11 cellular contexts compared by ENCODE assay signal in genomic region chr12:110670161-110670701, GRCh38. TPM values are rescaled to one million over a fixed set of nuclear protein-coding genes. Genes with fewer than 3 reads are reported as not detected.
DNase-seq lines count a peak whose midpoint lies in the region; ATAC-seq, FAIRE-seq and TF ChIP-seq lines count a peak whose summit lies in the region.
"Had no signal": no experiment of that assay in that cellular context is flagged by ENCODE, and none has a peak within 500 bp of the region (broad histone marks: within the 10 kb centered on the region; RNA-seq: fewer than 3 reads in every experiment).

No MANE protein-coding gene starts in this region.

- peak; percentile 24 for TF ChIP-seq POLR2A in GM19193 (IDR thresholded peaks at IDR 0.05; ENCODE audit: extremely low read depth, insufficient read depth, insufficient read length)

- peaks cover 20% of the 10 kb centered on the region for H3K9me3 Mint-ChIP-seq in activated T-helper 2 cell treated with anti-CD3 and anti-CD28 coated beads, Interferon-gamma antibody, Interleukin-2, Interleukin-4, amounts not matched to agents 10 μg/mL and 5 μg/mL and 100 μg/mL, durations not matched to agents 14 hours and 24 hours and 36 hours

- ATAC-seq in HG03135 (IDR thresholded peaks at IDR 0.05; ENCODE audit: unreplicated experiment) (peak; percentile 49), left cardiac atrium (no peak)

- H3K36me3 ChIP-seq in BLaER1 treated with 17β-estradiol and CSF1 and Interleukin-3, amounts not matched to agents 10 nM and 100 nM, result peaks cover 22 to 85% (median 54%) of the 10 kb centered on the region in 11 experiments

- H3K27me3 Mint-ChIP-seq in activated T-helper 2 cell treated with anti-CD3 and anti-CD28 coated beads, Interferon-gamma antibody, Interleukin-2, Interleukin-4, amounts not matched to agents 10 μg/mL and 5 μg/mL and 100 μg/mL, durations not matched to agents 14 hours and 24 hours and 36 hours (ENCODE audit: low read depth), result no peaks in the 10 kb centered on the region

- peak overlapping the region; percentile 59 to 82 (median 71) for H3K4me2 ChIP-seq in BLaER1 treated with 17β-estradiol and CSF1 and Interleukin-3, amounts not matched to agents 10 nM and 100 nM

- no peaks in the 10 kb centered on the region for H3K27me3 ChIP-seq in BLaER1 treated with 17β-estradiol and CSF1 and Interleukin-3, amounts not matched to agents 10 nM and 100 nM

- DNase-seq in activated T-helper 2 cell treated with anti-CD3 and anti-CD28 coated beads, Interferon-gamma antibody, Interleukin-2, Interleukin-4, amounts not matched to agents 10 μg/mL and 5 μg/mL and 100 μg/mL, durations not matched to agents 14 hours and 24 hours and 36 hours (ENCODE audit: low spot score), result no peak
- DNase-seq in urothelium cell line (ENCODE audit: low spot score) (no peak), SK-N-DZ (ENCODE audit: low spot score) (no peak), NCI-H2227 treated with DMSO at 0.1 percent for 48 hours (lab: John Stamatoyannopoulos, UW) (no peak), left cardiac atrium (no peak)
- DNase-seq: C1 segment of cervical spinal cord, hypothalamus had no signal

- peaks cover 16 to 32% (median 27%) of the 10 kb centered on the region in 11 experiments for H3K9me3 ChIP-seq in BLaER1 treated with 17β-estradiol and CSF1 and Interleukin-3, amounts not matched to agents 10 nM and 100 nM (replicated peaks in 1 of 11)

- peak overlapping the region in 7 of 11 experiments; percentile 6 to 65 (median 34); a peak in 10 of 22 replicates for H3K9ac ChIP-seq in BLaER1 treated with 17β-estradiol and CSF1 and Interleukin-3, amounts not matched to agents 10 nM and 100 nM

- H3K4me3 ChIP-seq in BLaER1 treated with 17β-estradiol and CSF1 and Interleukin-3, amounts not matched to agents 10 nM and 100 nM, result no peak overlapping the region

- peaks cover 61% of the 10 kb centered on the region for H3K36me3 Mint-ChIP-seq in activated T-helper 2 cell treated with anti-CD3 and anti-CD28 coated beads, Interferon-gamma antibody, Interleukin-2, Interleukin-4, amounts not matched to agents 10 μg/mL and 5 μg/mL and 100 μg/mL, durations not matched to agents 14 hours and 24 hours and 36 hours (ENCODE audit: low read depth)

- H3K27ac ChIP-seq in BLaER1 treated with 17β-estradiol and CSF1 and Interleukin-3, amounts not matched to agents 10 nM and 100 nM, result peak overlapping the region in 7 of 11 experiments; percentile 9 to 87 (median 50); a peak in 12 of 22 replicates

- peaks cover 43% of the 10 kb centered on the region for H3K4me1 Mint-ChIP-seq in activated T-helper 2 cell treated with anti-CD3 and anti-CD28 coated beads, Interferon-gamma antibody, Interleukin-2, Interleukin-4, amounts not matched to agents 10 μg/mL and 5 μg/mL and 100 μg/mL, durations not matched to agents 14 hours and 24 hours and 36 hours (ENCODE audit: low read depth)

- no peak for FAIRE-seq in urothelium cell line (lab: Jason Lieb, UNC)
- FAIRE-seq: astrocyte had no signal

- peaks cover 31 to 90% (median 84%) of the 10 kb centered on the region in 10 experiments for H3K4me1 ChIP-seq in BLaER1 treated with 17β-estradiol and CSF1 and Interleukin-3, amounts not matched to agents 10 nM and 100 nM

- no peaks in the 10 kb centered on the region; a peak in 1 of 22 replicates for H4K20me1 ChIP-seq in BLaER1 treated with 17β-estradiol and CSF1 and Interleukin-3, amounts not matched to agents 10 nM and 100 nM

- intact Hi-C loops in activated T-helper 2 cell treated with anti-CD3 and anti-CD28 coated beads, Interferon-gamma antibody, Interleukin-2, Interleukin-4, amounts not matched to agents 10 μg/mL and 5 μg/mL and 100 μg/mL, durations not matched to agents 14 hours and 24 hours and 36 hours (cut with micrococcal nuclease), result loop anchor here (1.0 kb wide), 1 partner anchor 19 kb away; the partner anchor contains the start of gene HVCN1
- intact Hi-C loops in left cardiac atrium (cut with DNase I), result no loop called here

- peak overlapping the region; percentile 82 for H3K27ac Mint-ChIP-seq in activated T-helper 2 cell treated with anti-CD3 and anti-CD28 coated beads, Interferon-gamma antibody, Interleukin-2, Interleukin-4, amounts not matched to agents 10 μg/mL and 5 μg/mL and 100 μg/mL, durations not matched to agents 14 hours and 24 hours and 36 hours

- H3K4me3 Mint-ChIP-seq in activated T-helper 2 cell treated with anti-CD3 and anti-CD28 coated beads, Interferon-gamma antibody, Interleukin-2, Interleukin-4, amounts not matched to agents 10 μg/mL and 5 μg/mL and 100 μg/mL, durations not matched to agents 14 hours and 24 hours and 36 hours (ENCODE audit: low read depth), result peak overlapping the region; percentile 32

RNA-seq across cellular contexts. Expression of gene HVCN1, which starts 18.7 kb away (rescaled TPM):
- 9.7 TPM in 2 replicates for total RNA-seq in activated T-helper 2 cell treated with anti-CD3 and anti-CD28 coated beads, Interferon-gamma antibody, Interleukin-2, Interleukin-4, amounts not matched to agents 10 μg/mL and 5 μg/mL and 100 μg/mL, durations not matched to agents 14 hours and 24 hours and 36 hours
- polyA plus RNA-seq in SK-N-DZ (2014; cell fraction: cytosol; rRNA removed), result 3.1 and 4.6 TPM in 2 replicates
- 2.0 and 2.1 TPM in 2 replicates for polyA plus RNA-seq in SK-N-DZ (2014; cell fraction: nucleus; rRNA removed)
- total RNA-seq in left cardiac atrium, result 10 to 100 TPM; 10.4 to 44.7 TPM

RNA-seq across cellular contexts. Expression of gene TCTN1, which starts 56.3 kb away (rescaled TPM):
- total RNA-seq in activated T-helper 2 cell treated with anti-CD3 and anti-CD28 coated beads, Interferon-gamma antibody, Interleukin-2, Interleukin-4, amounts not matched to agents 10 μg/mL and 5 μg/mL and 100 μg/mL, durations not matched to agents 14 hours and 24 hours and 36 hours, result 5.1 and 6.6 TPM in 2 replicates
- polyA plus RNA-seq in SK-N-DZ (2014; cell fraction: cytosol; rRNA removed), result 39.6 and 51.3 TPM in 2 replicates
- 83.2 and 117 TPM in 2 replicates for polyA plus RNA-seq in SK-N-DZ (2014; cell fraction: nucleus; rRNA removed)
- total RNA-seq in left cardiac atrium, result 10 to 100 TPM; 21.2 to 33.1 TPM
